8 cellular contexts compared by ENCODE assay signal in genomic region chr22:22753526-22754267, GRCh38.
DNase-seq lines count a peak whose midpoint lies in the region; ATAC-seq and TF ChIP-seq lines count a peak whose summit lies in the region.

No MANE protein-coding gene starts in this region.

- DNase-seq in SHP77 (lab: John Stamatoyannopoulos, UW) = peak; percentile 40 to 41
- DNase-seq in SHP77 treated with DMSO at 0.1 percent for 48 hours (lab: John Stamatoyannopoulos, UW) = no peak
- DNase-seq in NCI-H1105 treated with DMSO at 0.1 percent for 48 hours (lab: John Stamatoyannopoulos, UW) = peak; percentile 21
- DNase-seq in activated CD4-positive, alpha-beta T cell treated with anti-CD3 and anti-CD28 coated beads for 1 hour = peak; percentile 65
- DNase-seq in chondrocyte (ENCODE audit: low spot score) = no peak
- peak; percentile 56 for DNase-seq in medulla oblongata (ENCODE audit: extremely low spot score)
- peak; percentile 41 to 58 for DNase-seq in stimulated activated CD8-positive, alpha-beta memory T cell treated with anti-CD3 and anti-CD28 coated beads, Interleukin-7, amount 100 ng/mL, for 48 hours (ENCODE audit: extremely low read depth in 1 of 2, low read depth in 1 of 2)

- TF ChIP-seq CTCF in chondrocyte (IDR thresholded peaks at IDR 0.05) = peak; percentile 78

- H3K9me3 Mint-ChIP-seq in chondrocyte (ENCODE audit: low read depth) = no peaks in the 10 kb centered on the region

- no peak overlapping the region for H3K27ac Mint-ChIP-seq in chondrocyte (ENCODE audit: unreplicated experiment)

- H3K36me3 Mint-ChIP-seq in chondrocyte (ENCODE audit: low read depth) = no peaks in the 10 kb centered on the region

- ATAC-seq in GM21723 (IDR thresholded peaks at IDR 0.05; ENCODE audit: unreplicated experiment) = no peak

- no peak overlapping the region for H3K4me3 Mint-ChIP-seq in chondrocyte (ENCODE audit: unreplicated experiment)

- H3K4me1 Mint-ChIP-seq in chondrocyte (ENCODE audit: low read depth) = no peaks in the 10 kb centered on the region

- H3K27me3 Mint-ChIP-seq in chondrocyte (ENCODE audit: low read depth) = peaks cover 42% of the 10 kb centered on the region

Comparison
In these comparisons a context has a peak if more than half of its experiments do, and no peak if none do; other contexts are left out.
1. DNase-seq: peak in SHP77 (2 of 2), NCI-H1105 treated with DMSO at 0.1 percent for 48 hours (single experiment), activated CD4-positive, alpha-beta T cell treated with anti-CD3 and anti-CD28 coated beads for 1 hour (single experiment), medulla oblongata (single experiment) and stimulated activated CD8-positive, alpha-beta memory T cell treated with anti-CD3 and anti-CD28 coated beads, Interleukin-7, amount 100 ng/mL, for 48 hours (2 of 2); none in SHP77 treated with DMSO at 0.1 percent for 48 hours (single experiment) and chondrocyte (single experiment).